8 cellular contexts compared by ENCODE assay signal in genomic region chr6:144013486-144013909, GRCh38. TPM values are rescaled to one million over a fixed set of nuclear protein-coding genes. Genes with fewer than 3 reads are reported as not detected.
DNase-seq lines count a peak whose midpoint lies in the region; ATAC-seq and TF ChIP-seq lines count a peak whose summit lies in the region.

No MANE protein-coding gene starts in this region.

- no peak overlapping the region for H3K4me3 Mint-ChIP-seq in nephron progenitor cell

- no peaks in the 10 kb centered on the region for H3K36me3 ChIP-seq in fibroblast of lung (ENCODE audit: control insufficient read depth, insufficient read depth, low read length)
- H3K36me3 ChIP-seq in testis (ENCODE audit: low read depth, missing control alignments): no peaks in the 10 kb centered on the region

- H3K4me3 ChIP-seq in fibroblast of lung (replicated peaks in 1 of 4; ENCODE audit: control extremely low read depth in 1 of 4, insufficient read depth in 1 of 4, low read depth in 3 of 4, low read length in 4 of 4): no peak overlapping the region
- H3K4me3 ChIP-seq in testis: no peak overlapping the region

- no peak overlapping the region for H3K4me2 ChIP-seq in fibroblast of lung (ENCODE audit: extremely low read depth, insufficient read depth, low read length)

- H3K4me1 ChIP-seq in fibroblast of lung (ENCODE audit: control insufficient read depth, extremely low read depth, insufficient read depth, low read length) (no peaks in the 10 kb centered on the region), testis (no peaks in the 10 kb centered on the region)

- H3K27ac ChIP-seq in fibroblast of lung (ENCODE audit: insufficient read depth, low read length) (no peak overlapping the region), testis (no peak overlapping the region)

- H3K79me2 ChIP-seq in fibroblast of lung (ENCODE audit: control insufficient read depth, insufficient read depth, low read length): no peaks in the 10 kb centered on the region

- ATAC-seq in GM18498 (IDR thresholded peaks at IDR 0.05; ENCODE audit: unreplicated experiment): no peak

- H3K27ac Mint-ChIP-seq in nephron progenitor cell: no peak overlapping the region

- no peaks in the 10 kb centered on the region for H3K27me3 ChIP-seq in fibroblast of lung (ENCODE audit: control insufficient read depth, insufficient read depth, low read length)
- H3K27me3 ChIP-seq in testis: no peaks in the 10 kb centered on the region

- no peaks in the 10 kb centered on the region for H4K20me1 ChIP-seq in fibroblast of lung (ENCODE audit: control insufficient read depth, extremely low read depth, insufficient read depth, low read length)

- no peak overlapping the region for H3K9ac ChIP-seq in fibroblast of lung (ENCODE audit: insufficient read depth, low read length)

- WGBS in testis, 2 donors: 27 to 35% methylated on average over 8 of the region's 8 CpGs

- peaks cover 10% of the 10 kb centered on the region for H3K4me1 Mint-ChIP-seq in nephron progenitor cell

- TF ChIP-seq CTCF in fibroblast of lung (conservative IDR thresholded peaks at IDR 0.05 in 1 of 2, IDR thresholded peaks at IDR 0.05 in 1 of 2; ENCODE audit: low read depth in 1 of 2, low read length in 2 of 2) (peak; percentile 93 to 97), nephron progenitor cell (IDR thresholded peaks at IDR 0.05) (peak; percentile 92), testis (IDR thresholded peaks at IDR 0.05) (peak; percentile 76 to 90 (median 79))

- H3K36me3 Mint-ChIP-seq in nephron progenitor cell (ENCODE audit: low read depth): peaks cover 8% of the 10 kb centered on the region

- peaks cover 16% of the 10 kb centered on the region for H3K27me3 Mint-ChIP-seq in nephron progenitor cell (ENCODE audit: low read depth, poor library complexity)

- peaks cover 42% of the 10 kb centered on the region for H3K9me3 Mint-ChIP-seq in nephron progenitor cell

- no peak overlapping the region for H2AFZ ChIP-seq in fibroblast of lung (ENCODE audit: low read length)

- DNase-seq in EL (peak; percentile 88), HuH-7.5 (ENCODE audit: low spot score) (peak; percentile 39), OCI-M1 (lab: John Stamatoyannopoulos, UW) (peak; percentile 93), activated T-cell treated with anti-CD3 and anti-CD28 coated beads for 48 hours (ENCODE audit: low read depth) (peak; percentile 38), fibroblast of lung (ENCODE audit: low read depth in 2 of 2) (peak; percentile 60 to 83), nephron progenitor cell (peak; percentile 74), testis (peak; percentile 87)

- H3K9me3 ChIP-seq in fibroblast of lung (ENCODE audit: control insufficient read depth, insufficient read depth, low read depth, low read length) (no peaks in the 10 kb centered on the region), testis (no peaks in the 10 kb centered on the region)

- no peak for TF ChIP-seq POLR2A in testis (IDR thresholded peaks at IDR 0.05)

- intact Hi-C loops in testis (cut with DNase I; ENCODE audit: low total_unique reads): loop anchor here (5.0 kb wide), 1 partner anchor 441 kb away; no protein-coding TSS in a partner anchor

RNA-seq across cellular contexts. Expression of gene PLAGL1, which starts 5.4 kb away (rescaled TPM):
- 8.0 and 11.4 TPM in 2 replicates for total RNA-seq in fibroblast of lung
- 24.2 and 25.0 TPM in 2 replicates for polyA plus RNA-seq in fibroblast of lung
- 19.1 and 19.5 TPM in 2 replicates for polyA plus RNA-seq in fibroblast of lung (2012)
- polyA minus RNA-seq in fibroblast of lung (ENCODE audit: low replicate concordance): 19.7 and 52.2 TPM in 2 replicates
- total RNA-seq in testis: 10 to 100 TPM; 16.2 to 31.3 TPM
- polyA plus RNA-seq in testis (ENCODE audit: insufficient read depth, low read depth, low replicate concordance): 17.4 TPM

Comparison
In these comparisons a context has a peak if more than half of its experiments do, and no peak if none do; other contexts are left out.
1. DNase-seq: peak in every context shown above with its lines; median percentile 93 in OCI-M1; 88 in EL; 87 in testis; 74 in nephron progenitor cell; 72 in fibroblast of lung; 39 in HuH-7.5; 38 in activated T-cell treated with anti-CD3 and anti-CD28 coated beads for 48 hours.